In the genomic region with DNA sequence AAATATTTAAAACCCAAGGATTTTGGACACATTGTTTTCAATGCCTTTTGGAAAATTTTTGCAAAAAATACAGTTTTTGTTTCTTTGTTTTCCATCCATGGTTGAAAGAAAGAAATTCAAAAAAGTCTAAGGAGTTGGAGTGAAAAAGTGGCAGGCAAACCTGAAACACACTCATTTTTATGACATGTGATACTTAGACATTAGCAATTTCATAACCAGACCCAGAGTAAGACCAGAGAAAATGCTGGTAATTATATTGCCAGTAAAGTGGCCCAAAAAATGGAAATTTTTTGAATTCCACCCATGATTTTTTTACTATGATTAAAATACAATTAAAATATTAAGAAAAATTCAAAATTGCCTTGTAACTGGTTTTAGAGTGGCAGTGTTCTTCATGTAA, we compare ENCODE assay signal across 18 cellular contexts.
"Had no signal": no experiment of that assay in that cellular context is flagged by ENCODE, and none has a peak within 500 bp of the region (broad histone marks: within the 10 kb centered on the region; RNA-seq: fewer than 3 reads in every experiment).

No MANE protein-coding gene starts in this region.

- H3K9me3 Mint-ChIP-seq: nephron; stimulated activated naive CD8-positive, alpha-beta T cell treated with anti-CD3 and anti-CD28 coated beads, Interleukin-15, amount 100 ng/mL, for 72 hours had no signal

- H3K36me3 ChIP-seq: colonic mucosa, esophagus squamous epithelium, heart right ventricle, prostate gland, right lobe of liver, tibial nerve, upper lobe of right lung, vagina had no signal

- ATAC-seq: effector memory CD8-positive, alpha-beta T cell; heart right ventricle; right lobe of liver; stimulated activated naive B cell treated with anti-CD40 and anti-IgM and Interleukin-4, amounts not matched to agents 10 μg/mL and 1 μg/mL and 100 μg/mL, for 72 hours; stimulated activated naive CD8-positive, alpha-beta T cell treated with anti-CD3 and anti-CD28 coated beads, Interleukin-15, amount 100 ng/mL, for 72 hours; upper lobe of right lung had no signal

- DNase-seq: colonic mucosa; effector memory CD8-positive, alpha-beta T cell; esophagus squamous epithelium; heart right ventricle; naive B cell; occipital lobe; right lobe of liver; stimulated activated CD4-positive, alpha-beta T cell treated with anti-CD3 and anti-CD28 coated beads, Interleukin-2, amount 100 ng/mL, for 24 hours; stimulated activated CD4-positive, alpha-beta T cell treated with anti-CD3 and anti-CD28 coated beads, Interleukin-4, amount 100 ng/mL, for 4 hours; stimulated activated naive B cell treated with anti-CD40 and anti-IgM and Interleukin-4, amounts not matched to agents 10 μg/mL and 1 μg/mL and 100 μg/mL, for 72 hours; stimulated activated naive CD8-positive, alpha-beta T cell treated with anti-CD3 and anti-CD28 coated beads, Interleukin-15, amount 100 ng/mL, for 72 hours; testis; upper lobe of right lung had no signal

- H3K4me1 ChIP-seq: colonic mucosa, esophagus squamous epithelium, heart right ventricle, parathyroid adenoma, prostate gland, right lobe of liver, testis, tibial nerve, upper lobe of right lung, vagina had no signal

- H3K4me1 Mint-ChIP-seq: naive B cell; nephron; stimulated activated naive B cell treated with anti-CD40 and anti-IgM and Interleukin-4, amounts not matched to agents 10 μg/mL and 1 μg/mL and 100 μg/mL, for 72 hours; stimulated activated naive CD8-positive, alpha-beta T cell treated with anti-CD3 and anti-CD28 coated beads, Interleukin-15, amount 100 ng/mL, for 72 hours had no signal

- H2AFZ ChIP-seq: parathyroid adenoma had no signal

- H3K9me3 ChIP-seq: colonic mucosa, esophagus squamous epithelium, heart right ventricle, prostate gland, right lobe of liver, testis, tibial nerve, upper lobe of right lung, vagina had no signal

- H3K27ac ChIP-seq: colonic mucosa, esophagus squamous epithelium, heart right ventricle, parathyroid adenoma, prostate gland, right lobe of liver, testis, tibial nerve, upper lobe of right lung, vagina had no signal

- H3K27ac Mint-ChIP-seq: effector memory CD8-positive, alpha-beta T cell; naive B cell; nephron; stimulated activated naive B cell treated with anti-CD40 and anti-IgM and Interleukin-4, amounts not matched to agents 10 μg/mL and 1 μg/mL and 100 μg/mL, for 72 hours; stimulated activated naive CD8-positive, alpha-beta T cell treated with anti-CD3 and anti-CD28 coated beads, Interleukin-15, amount 100 ng/mL, for 72 hours had no signal

- H3K4me3 ChIP-seq: colonic mucosa, esophagus squamous epithelium, heart right ventricle, prostate gland, right lobe of liver, testis, tibial nerve, upper lobe of right lung, vagina had no signal

- H3K27me3 ChIP-seq: colonic mucosa, esophagus squamous epithelium, heart right ventricle, right lobe of liver, testis, tibial nerve, upper lobe of right lung, vagina had no signal

- H3K36me3 Mint-ChIP-seq: naive B cell; stimulated activated naive B cell treated with anti-CD40 and anti-IgM and Interleukin-4, amounts not matched to agents 10 μg/mL and 1 μg/mL and 100 μg/mL, for 72 hours had no signal

- H3K79me2 ChIP-seq: parathyroid adenoma had no signal

- H3K9ac ChIP-seq: parathyroid adenoma had no signal

- H3K4me3 Mint-ChIP-seq: effector memory CD8-positive, alpha-beta T cell; naive B cell; nephron; stimulated activated naive B cell treated with anti-CD40 and anti-IgM and Interleukin-4, amounts not matched to agents 10 μg/mL and 1 μg/mL and 100 μg/mL, for 72 hours; stimulated activated naive CD8-positive, alpha-beta T cell treated with anti-CD3 and anti-CD28 coated beads, Interleukin-15, amount 100 ng/mL, for 72 hours had no signal
